In genomic region chr18:23331091-23331920, GRCh38 we compare ENCODE assay signal across 12 cellular contexts.
DNase-seq lines count a peak whose midpoint lies in the region; ATAC-seq and TF ChIP-seq lines count a peak whose summit lies in the region.
"Had no signal": no experiment of that assay in that cellular context is flagged by ENCODE, and none has a peak within 500 bp of the region (broad histone marks: within the 10 kb centered on the region; RNA-seq: fewer than 3 reads in every experiment).

No MANE protein-coding gene starts in this region.

- H3K27ac ChIP-seq in C4-2B (peak overlapping the region; percentile 85), body of pancreas (peak overlapping the region in 3 of 4 donors; percentile 39 to 77 (median 60)), lower lobe of right lung (peak overlapping the region; percentile 78)

- no peaks in the 10 kb centered on the region for H3K36me3 ChIP-seq in body of pancreas (replicated peaks in 1 of 2; ENCODE audit: insufficient read depth in 1 of 2, low read depth in 2 of 2)
- H3K36me3 ChIP-seq in lower lobe of right lung: no peaks in the 10 kb centered on the region

- H3K4me3 ChIP-seq in body of pancreas (no peak overlapping the region), lower lobe of right lung (peak overlapping the region; percentile 35)
- H3K4me3 ChIP-seq: K562 had no signal

- DNase-seq in NCI-H1417 treated with DMSO at 0.1 percent for 48 hours (lab: John Stamatoyannopoulos, UW) (peak; percentile 61), body of pancreas (peak; percentile 59 to 82 (median 70)), lower lobe of right lung (peak; percentile 83), occipital lobe (lab: John Stamatoyannopoulos, UW) (no peak), inferior parietal cortex (ENCODE audit: extremely low spot score) (no peak)
- no peak for DNase-seq in activated CD4-positive, CD25-positive, alpha-beta regulatory T cell (lab: John Stamatoyannopoulos, UW)
- DNase-seq: mesenchymal stem cell, NCI-H1930, nucleus accumbens had no signal

- ATAC-seq in body of pancreas: peak; percentile 95
- peak; percentile 93 to 98 for ATAC-seq in lower lobe of right lung
- no peak for ATAC-seq in GM19395 (IDR thresholded peaks at IDR 0.05; ENCODE audit: unreplicated experiment)
- ATAC-seq: K562 had no signal

- WGBS in body of pancreas, 2 donors: 64 to 68% methylated on average over 12 to 22 of the region's 22 CpGs

- no peaks in the 10 kb centered on the region for H3K27me3 ChIP-seq in body of pancreas
- H3K27me3 ChIP-seq in lower lobe of right lung (ENCODE audit: low read depth): no peaks in the 10 kb centered on the region

- TF ChIP-seq CTCF in C4-2B (conservative IDR thresholded peaks at IDR 0.05): peak; percentile 10; the same call in 1 of the 2 replicates
- peak in 2 of 7 experiments; percentile 1 to 34 for TF ChIP-seq CTCF in body of pancreas (IDR thresholded peaks at IDR 0.05)
- TF ChIP-seq CTCF in lower lobe of right lung (IDR thresholded peaks at IDR 0.05): no peak

- H3K4me1 ChIP-seq in body of pancreas: peaks cover 10% of the 10 kb centered on the region
- peaks cover 1% of the 10 kb centered on the region for H3K4me1 ChIP-seq in lower lobe of right lung

- H3K9me3 ChIP-seq in body of pancreas (no peaks in the 10 kb centered on the region), lower lobe of right lung (no peaks in the 10 kb centered on the region)

- intact Hi-C loops in body of pancreas (cut with DNase I) (no loop called here), lower lobe of right lung (cut with DNase I) (no loop called here)

- peak in 1 of 3 donors; percentile 46 for TF ChIP-seq POLR2A in body of pancreas (IDR thresholded peaks at IDR 0.05)

Comparison
In these comparisons a context has a peak if more than half of its experiments do, and no peak if none do; other contexts are left out.
1. DNase-seq: peak in NCI-H1417 treated with DMSO at 0.1 percent for 48 hours (single experiment), body of pancreas (4 of 4) and lower lobe of right lung (single experiment); none in occipital lobe (single experiment), inferior parietal cortex (single experiment) and activated CD4-positive, CD25-positive, alpha-beta regulatory T cell (0 of 4).
2. Peak in every context shown above with its lines, with median percentiles within 50 percentile points of each other: H3K27ac ChIP-seq.